In the genomic region with DNA sequence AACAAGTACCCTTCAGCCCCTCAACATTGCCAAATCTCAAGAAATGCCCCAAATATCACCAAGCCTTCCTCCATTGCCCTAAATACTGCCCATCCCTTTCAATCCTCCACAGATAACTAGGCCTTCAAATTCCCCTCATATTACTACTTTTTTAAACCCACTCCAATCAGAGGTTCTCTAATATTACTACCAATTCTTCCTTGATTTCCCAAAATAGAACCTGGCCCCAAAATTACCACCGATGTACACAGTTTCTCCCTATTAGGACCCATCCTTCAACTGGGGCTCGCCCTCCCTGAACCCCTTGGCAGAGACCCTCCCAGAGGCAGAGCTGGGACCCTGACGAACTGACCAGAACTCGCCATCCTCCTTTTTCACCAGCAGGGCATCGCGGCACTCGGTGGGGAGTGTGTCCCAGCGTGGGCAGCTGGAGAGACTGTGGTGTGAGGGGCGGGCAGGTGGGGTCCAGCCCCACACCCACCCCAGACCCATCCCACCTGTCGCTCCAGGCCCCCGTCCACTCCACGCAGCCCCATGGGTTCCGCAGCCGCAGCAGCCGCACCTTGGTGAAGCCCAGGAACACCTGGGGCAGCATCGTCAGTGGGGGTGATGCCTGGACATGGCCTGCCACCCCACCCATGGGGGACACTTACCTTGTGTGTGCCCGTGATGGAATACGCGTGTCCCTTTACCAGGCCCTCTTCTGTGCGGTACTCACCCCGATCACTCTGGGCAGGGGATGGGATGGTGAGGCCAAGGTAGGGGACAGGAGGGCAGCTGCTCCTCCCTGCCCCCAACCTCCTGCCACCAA, we compare ENCODE assay signal across 13 cellular contexts. TPM values are rescaled to one million over a fixed set of nuclear protein-coding genes. Genes with fewer than 3 reads are reported as not detected.
DNase-seq lines count a peak whose midpoint lies in the region; ATAC-seq and TF ChIP-seq lines count a peak whose summit lies in the region.
"Had no signal": no experiment of that assay in that cellular context is flagged by ENCODE, and none has a peak within 500 bp of the region (broad histone marks: within the 10 kb centered on the region; RNA-seq: fewer than 3 reads in every experiment).

No MANE protein-coding gene starts in this region.

- H3K9ac ChIP-seq in IMR-90 (ENCODE audit: low read depth, low read length) (no peak overlapping the region), PC-3 (ENCODE audit: low read length) (no peak overlapping the region)

- H3K14ac ChIP-seq in IMR-90 (replicated peaks; ENCODE audit: low read depth, low read length) = no peak overlapping the region

- peak overlapping the region; percentile 65 for H3K27ac Mint-ChIP-seq in activated CD4-positive, alpha-beta T cell treated with anti-CD3 and anti-CD28 coated beads for 36 hours
- peak overlapping the region in 1 of 2 donors; percentile 14 for H3K27ac Mint-ChIP-seq in effector memory CD8-positive, alpha-beta T cell
- peak overlapping the region; percentile 49 for H3K27ac Mint-ChIP-seq in progenitor cell of endocrine pancreas

- H3K4ac ChIP-seq in IMR-90 (ENCODE audit: low read depth, low read length) = no peak overlapping the region

- H3K9me3 Mint-ChIP-seq in activated CD4-positive, alpha-beta T cell treated with anti-CD3 and anti-CD28 coated beads for 36 hours (ENCODE audit: low read depth) = no peaks in the 10 kb centered on the region
- H3K9me3 Mint-ChIP-seq in effector memory CD8-positive, alpha-beta T cell = no peaks in the 10 kb centered on the region
- no peaks in the 10 kb centered on the region for H3K9me3 Mint-ChIP-seq in progenitor cell of endocrine pancreas (ENCODE audit: low read depth)

- no peak overlapping the region for H4K91ac ChIP-seq in IMR-90 (ENCODE audit: insufficient read depth, low read depth, low read length)

- H3K9me2 ChIP-seq in PC-3 (replicated peaks; ENCODE audit: low read length) = no peaks in the 10 kb centered on the region

- no peak for DNase-seq in activated CD4-positive, alpha-beta T cell treated with anti-CD3 and anti-CD28 coated beads for 36 hours
- no peak for DNase-seq in activated CD4-positive, alpha-beta T cell treated with anti-CD3 and anti-CD28 coated beads for 4 hours
- DNase-seq in IMR-90 (no peak), progenitor cell of endocrine pancreas (ENCODE audit: low spot score, unreplicated experiment) (no peak), SIG-M5 (lab: John Stamatoyannopoulos, UW) (no peak), PC-3 (no peak), ureter (ENCODE audit: low spot score) (no peak)
- DNase-seq in effector memory CD8-positive, alpha-beta T cell = no peak
- DNase-seq: DMS79 treated with DMSO at 0.1 percent for 48 hours, hypothalamus, OCI-M1 had no signal

- H3K4me1 ChIP-seq in IMR-90 (ENCODE audit: control insufficient read depth, insufficient read depth, low read length) (peaks cover 13% of the 10 kb centered on the region), PC-3 (ENCODE audit: insufficient read depth, low read length) (peaks cover 16% of the 10 kb centered on the region)

- BruUV-seq in IMR-90 (replicated peaks; lab: Mats Ljungman, UMichigan) (no TSS peak), PC-3 (replicated peaks; lab: Mats Ljungman, UMichigan) (no TSS peak)

- H2BK15ac ChIP-seq in IMR-90 (ENCODE audit: low read depth, low read length) = no peak overlapping the region; the same call in 2 of the 3 replicates

- H2AFZ ChIP-seq in IMR-90 (replicated peaks; ENCODE audit: low read length, poor library complexity) (no peak overlapping the region), PC-3 (ENCODE audit: low read length) (no peak overlapping the region)

- TF ChIP-seq POLR2A in IMR-90 (IDR thresholded peaks at IDR 0.05; ENCODE audit: low read depth, low read length) = no peak

- no peak overlapping the region for H4K8ac ChIP-seq in IMR-90 (ENCODE audit: low read depth in 2 of 2, low read length in 2 of 2)

- H3K27me3 ChIP-seq in IMR-90 (ENCODE audit: control insufficient read depth, insufficient read depth, low read length) (no peaks in the 10 kb centered on the region), PC-3 (ENCODE audit: low read length) (no peaks in the 10 kb centered on the region)
- H3K27me3 ChIP-seq: esophagus muscularis mucosa had no signal

- H3K4me2 ChIP-seq in IMR-90 (ENCODE audit: low read depth, low read length) (no peak overlapping the region), PC-3 (ENCODE audit: low read length) (no peak overlapping the region)

- H3K27me3 Mint-ChIP-seq in activated CD4-positive, alpha-beta T cell treated with anti-CD3 and anti-CD28 coated beads for 36 hours = peaks cover 7% of the 10 kb centered on the region
- H3K27me3 Mint-ChIP-seq in effector memory CD8-positive, alpha-beta T cell = no peaks in the 10 kb centered on the region
- peaks cover 13% of the 10 kb centered on the region for H3K27me3 Mint-ChIP-seq in progenitor cell of endocrine pancreas

- in situ Hi-C loops in IMR-90 (cut with MboI; ENCODE audit: low sequenced_read_pairs) = loop anchor here (25.0 kb wide), 1 partner anchor 174 kb away; a partner anchor contains a TSS

- H3K79me2 ChIP-seq in PC-3 (ENCODE audit: low read length) = no peaks in the 10 kb centered on the region

- H3K4me3 ChIP-seq in IMR-90 (ENCODE audit: insufficient read depth, low read depth, low read length) = no peak overlapping the region
- H3K4me3 ChIP-seq in PC-3 (ENCODE audit: low read length) = no peak overlapping the region
- H3K4me3 ChIP-seq: esophagus muscularis mucosa had no signal

- H4K20me1 ChIP-seq in IMR-90 (ENCODE audit: insufficient read depth, low read length) (peaks cover 20% of the 10 kb centered on the region), PC-3 (ENCODE audit: low read length) (no peaks in the 10 kb centered on the region)

- dilution Hi-C loops in IMR-90 (cut with HindIII; ENCODE audit: low sequenced_read_pairs, unreplicated experiment) = no loop called here

- H2BK20ac ChIP-seq in IMR-90 (ENCODE audit: low read depth, low read length) = no peak overlapping the region

- 100% methylated on average over 1 of the region's 21 CpGs; no CpG with 5 or more reads in 1 of the 2 experiments for whole genome bisulfite sequencing in IMR-90 (ENCODE audit: extremely low coverage in 2 of 2, insufficient read length in 1 of 2), 2 experiments

- intact Hi-C loops in activated CD4-positive, alpha-beta T cell treated with anti-CD3 and anti-CD28 coated beads for 36 hours (cut with DNase I, micrococcal nuclease) = loop anchor here in 1 of 2 experiments (1.0 to 5.0 kb wide), 4 partner anchors 101 to 351 kb away; a partner anchor contains a TSS
- intact Hi-C loops in IMR-90 (cut with micrococcal nuclease) (no loop called here), PC-3 (cut with micrococcal nuclease) (loop anchor here (5.0 kb wide), 1 partner anchor 59 kb away; no protein-coding TSS in a partner anchor)

- no peaks in the 10 kb centered on the region for H3K36me3 Mint-ChIP-seq in activated CD4-positive, alpha-beta T cell treated with anti-CD3 and anti-CD28 coated beads for 36 hours (ENCODE audit: low read depth)
- H3K36me3 Mint-ChIP-seq in effector memory CD8-positive, alpha-beta T cell (ENCODE audit: insufficient read depth) = peaks cover 27% of the 10 kb centered on the region
- peaks cover 2% of the 10 kb centered on the region for H3K36me3 Mint-ChIP-seq in progenitor cell of endocrine pancreas (ENCODE audit: insufficient read depth)

- H2AK9ac ChIP-seq in IMR-90 (replicated peaks; ENCODE audit: low read depth, low read length, poor library complexity) = peak overlapping the region; percentile 28

- no peak overlapping the region for H3K18ac ChIP-seq in IMR-90 (ENCODE audit: low read depth, low read length)

- H3K4me3 Mint-ChIP-seq in activated CD4-positive, alpha-beta T cell treated with anti-CD3 and anti-CD28 coated beads for 36 hours = peak overlapping the region; percentile 49
- H3K4me3 Mint-ChIP-seq in effector memory CD8-positive, alpha-beta T cell = peak overlapping the region; percentile 39 to 58
- H3K4me3 Mint-ChIP-seq in progenitor cell of endocrine pancreas (ENCODE audit: low read depth) = peak overlapping the region; percentile 18

- no peaks in the 10 kb centered on the region; a peak in 1 of 4 replicates for H3K79me1 ChIP-seq in IMR-90 (ENCODE audit: low read depth in 1 of 2, low read length in 2 of 2)

- H3K27ac ChIP-seq in IMR-90 (ENCODE audit: insufficient read depth, low read length) (no peak overlapping the region), PC-3 (ENCODE audit: low read length) (no peak overlapping the region)
- H3K27ac ChIP-seq: esophagus muscularis mucosa had no signal

- no peak overlapping the region for H3K56ac ChIP-seq in IMR-90 (ENCODE audit: extremely low read depth, insufficient read depth, low read length)

- CTCF ChIA-PET in activated CD4-positive, alpha-beta T cell treated with anti-CD3 and anti-CD28 coated beads for 36 hours (lab: Charles Lee) = interaction anchor here (0.6 to 1.3 kb wide), 4 partner anchors 10 to 433 kb away, joined by 3 to 5 read pairs (median 4); a partner anchor contains a TSS
- CTCF ChIA-PET in IMR-90 (lab: Yijun Ruan, JAX) (no interaction called here), PC-3 (lab: Charles Lee) (no interaction called here)

- H2BK120ac ChIP-seq in IMR-90 (ENCODE audit: low read depth, low read length) = no peak overlapping the region

- H2BK5ac ChIP-seq in IMR-90 (ENCODE audit: low read depth, low read length, poor library complexity, severe bottlenecking) = no peak overlapping the region

- peaks cover 6% of the 10 kb centered on the region for H3F3A ChIP-seq in PC-3 (ENCODE audit: low read length, unreplicated experiment)

- POLR2A ChIA-PET in activated CD4-positive, alpha-beta T cell treated with anti-CD3 and anti-CD28 coated beads for 36 hours (lab: Charles Lee) = no interaction called here
- POLR2A ChIA-PET in IMR-90 (lab: Charles Lee; ENCODE audit: unreplicated experiment) = interaction anchor here (0.6 kb wide), 1 partner anchor 111 kb away, joined by 3 read pairs; no protein-coding TSS in a partner anchor
- POLR2A ChIA-PET in PC-3 (lab: Charles Lee; ENCODE audit: unreplicated experiment) = no interaction called here

- peak overlapping the region; percentile 16; the same call in 1 of the 2 replicates for H2AK5ac ChIP-seq in IMR-90 (ENCODE audit: low read depth, low read length)

- no peak overlapping the region for H4K5ac ChIP-seq in IMR-90 (ENCODE audit: low read depth, low read length)

- H3K36me3 ChIP-seq in IMR-90 (ENCODE audit: control insufficient read depth, insufficient read depth, low read length) (no peaks in the 10 kb centered on the region), PC-3 (ENCODE audit: low read depth, low read length) (no peaks in the 10 kb centered on the region)
- H3K36me3 ChIP-seq: esophagus muscularis mucosa had no signal

- TF ChIP-seq RAD21 in IMR-90 (IDR thresholded peaks at IDR 0.05; ENCODE audit: low read length) = no peak

- H3K9me3 ChIP-seq in IMR-90 (ENCODE audit: control insufficient read depth, insufficient read depth, low read length) (no peaks in the 10 kb centered on the region), PC-3 (ENCODE audit: low read length) (no peaks in the 10 kb centered on the region)
- H3K9me3 ChIP-seq: esophagus muscularis mucosa had no signal

- H3K23ac ChIP-seq in IMR-90 (ENCODE audit: low read depth, low read length) = no peak overlapping the region

- H3K4me1 Mint-ChIP-seq in activated CD4-positive, alpha-beta T cell treated with anti-CD3 and anti-CD28 coated beads for 36 hours = peaks cover 33% of the 10 kb centered on the region
- H3K4me1 Mint-ChIP-seq in effector memory CD8-positive, alpha-beta T cell (ENCODE audit: low read depth in 2 of 2) = peaks cover 43 to 44% of the 10 kb centered on the region in 2 donors
- H3K4me1 Mint-ChIP-seq in progenitor cell of endocrine pancreas (ENCODE audit: low read depth) = peaks cover 3% of the 10 kb centered on the region

- no peak for ATAC-seq in activated CD4-positive, alpha-beta T cell treated with anti-CD3 and anti-CD28 coated beads for 36 hours
- ATAC-seq in IMR-90 (ENCODE audit: low read depth) = no peak
- no peak for ATAC-seq in effector memory CD8-positive, alpha-beta T cell (replicated peaks)
- ATAC-seq in PC-3 = no peak

- 0 out of 2 replicates have a peak, but pooled peaks cover 3% of the 10 kb centered on the region for H3K9me1 ChIP-seq in IMR-90 (ENCODE audit: insufficient read depth, low read length)

- no peak for TF ChIP-seq CTCF in IMR-90 (conservative IDR thresholded peaks at IDR 0.05; ENCODE audit: low read depth, low read length)
- no peak for TF ChIP-seq CTCF in progenitor cell of endocrine pancreas (IDR thresholded peaks at IDR 0.05; ENCODE audit: unreplicated experiment)
- no peak for TF ChIP-seq CTCF in PC-3 (conservative IDR thresholded peaks at IDR 0.05; ENCODE audit: low read depth, low read length)

RNA-seq across cellular contexts. Expression of a gene that starts 6.1 kb away (rescaled TPM):
- 1 to 10 TPM; 4.4 to 4.9 TPM for total RNA-seq in activated CD4-positive, alpha-beta T cell treated with anti-CD3 and anti-CD28 coated beads for 36 hours
- 0.18 TPM in 1 of 2 replicates, not detected in the other for total RNA-seq in IMR-90 (2012; rRNA removed)
- 0.97 and 0.99 TPM in 2 replicates for polyA plus RNA-seq in IMR-90 (2012; rRNA removed)
- 0.27 and 0.67 TPM in 2 replicates for polyA plus RNA-seq in IMR-90 (2012; cell fraction: cytosol; rRNA removed)
- 8.4 and 12.7 TPM in 2 replicates for polyA plus RNA-seq in IMR-90 (2012; cell fraction: nucleus; rRNA removed; ENCODE audit: low replicate concordance)
- total RNA-seq in progenitor cell of endocrine pancreas = 4.1 and 5.0 TPM in 2 replicates
- total RNA-seq in PC-3 (2014; rRNA removed) = 3.8 and 5.5 TPM in 2 replicates
- 27.6 TPM for total RNA-seq in ureter

RNA-seq across cellular contexts. Expression of a gene that starts 35.2 kb away (rescaled TPM):
- not detected for total RNA-seq in activated CD4-positive, alpha-beta T cell treated with anti-CD3 and anti-CD28 coated beads for 36 hours
- not detected in 2 replicates for total RNA-seq in IMR-90 (2012; rRNA removed)
- polyA plus RNA-seq in IMR-90 (2012; rRNA removed) = not detected in 2 replicates
- polyA plus RNA-seq in IMR-90 (2012; cell fraction: cytosol; rRNA removed) = not detected in 2 replicates
- polyA plus RNA-seq in IMR-90 (2012; cell fraction: nucleus; rRNA removed; ENCODE audit: low replicate concordance) = not detected in 2 replicates
- 0.91 TPM in 1 of 2 replicates, not detected in the other for total RNA-seq in progenitor cell of endocrine pancreas
- total RNA-seq in PC-3 (2014; rRNA removed) = not detected in 2 replicates
- total RNA-seq in ureter = not detected
- total RNA-seq: esophagus muscularis mucosa, mesenteric fat pad had no signal

RNA-seq across cellular contexts. Expression of a gene that starts 50.9 kb away (rescaled TPM):
- total RNA-seq in activated CD4-positive, alpha-beta T cell treated with anti-CD3 and anti-CD28 coated beads for 36 hours = not detected
- not detected in 2 replicates for total RNA-seq in IMR-90 (2012; rRNA removed)
- not detected in 2 replicates for polyA plus RNA-seq in IMR-90 (2012; rRNA removed)
- not detected in 2 replicates for polyA plus RNA-seq in IMR-90 (2012; cell fraction: cytosol; rRNA removed)
- polyA plus RNA-seq in IMR-90 (2012; cell fraction: nucleus; rRNA removed; ENCODE audit: low replicate concordance) = not detected in 2 replicates
- not detected in 2 replicates for total RNA-seq in progenitor cell of endocrine pancreas
- not detected in 2 replicates for total RNA-seq in PC-3 (2014; rRNA removed)
- not detected for total RNA-seq in ureter
- total RNA-seq: esophagus muscularis mucosa, mesenteric fat pad had no signal
